In genomic region chr19:37855098-37855497, GRCh38 we compare ENCODE assay signal across 11 cellular contexts. TPM values are rescaled to one million over a fixed set of nuclear protein-coding genes. Genes with fewer than 3 reads are reported as not detected.
DNase-seq lines count a peak whose midpoint lies in the region; ATAC-seq, FAIRE-seq and TF ChIP-seq lines count a peak whose summit lies in the region.
"Had no signal": no experiment of that assay in that cellular context is flagged by ENCODE, and none has a peak within 500 bp of the region (broad histone marks: within the 10 kb centered on the region; RNA-seq: fewer than 3 reads in every experiment).

No MANE protein-coding gene starts in this region.

- no peak for TF ChIP-seq RAD21 in K562 (CRISPR knock-in tag; conservative IDR thresholded peaks at IDR 0.05 in 1 of 2, IDR thresholded peaks at IDR 0.05 in 1 of 2)

- no peak overlapping the region for H3K9ac ChIP-seq in K562 (ENCODE audit: insufficient read depth in 1 of 2, low read depth in 2 of 2, low read length in 2 of 2)

- no peak overlapping the region for H3K4me2 ChIP-seq in K562 (ENCODE audit: insufficient read depth, low read length)

- H2AFZ ChIP-seq in K562 (ENCODE audit: low read depth, low read length): no peak overlapping the region

- TF ChIP-seq POLR2A in K562 (conservative IDR thresholded peaks at IDR 0.05): no peak
- TF ChIP-seq POLR2A in thyroid gland (IDR thresholded peaks at IDR 0.05): peak in 1 of 2 donors; percentile 73

- H3K4me3 Mint-ChIP-seq in HFFc6: no peak overlapping the region
- H3K4me3 Mint-ChIP-seq in stimulated activated effector memory CD8-positive, alpha-beta T cell treated with anti-CD3 and anti-CD28 coated beads, Interleukin-12 subunit alpha, Interleukin-12 subunit beta, amount 100 ng/mL, for 72 hours: no peak overlapping the region
- H3K4me3 Mint-ChIP-seq: CD4-positive, CD25-positive, alpha-beta regulatory T cell; central memory CD8-positive, alpha-beta T cell had no signal

- H3K36me3 Mint-ChIP-seq in HFFc6 (ENCODE audit: low read depth): no peaks in the 10 kb centered on the region
- H3K36me3 Mint-ChIP-seq in stimulated activated effector memory CD8-positive, alpha-beta T cell treated with anti-CD3 and anti-CD28 coated beads, Interleukin-12 subunit alpha, Interleukin-12 subunit beta, amount 100 ng/mL, for 72 hours: no peaks in the 10 kb centered on the region
- H3K36me3 Mint-ChIP-seq: CD4-positive, CD25-positive, alpha-beta regulatory T cell had no signal

- CTCF ChIA-PET in K562 (lab: Yijun Ruan, JAX; ENCODE audit: low intra/inter-chr PET ratio): no interaction called here

- no peak for TF ChIP-seq CTCF in K562 (IDR thresholded peaks at IDR 0.05 in 2 of 3, conservative IDR thresholded peaks at IDR 0.05 in 1 of 3; ENCODE audit: insufficient read depth in 2 of 3, low read depth in 1 of 3, low read length in 3 of 3)
- TF ChIP-seq CTCF in thyroid gland (IDR thresholded peaks at IDR 0.05): peak in 4 of 6 experiments; percentile 16 to 44 (median 30)
- TF ChIP-seq CTCF in HFFc6 (IDR thresholded peaks at IDR 0.05): no peak

- no peak overlapping the region for H3K27ac Mint-ChIP-seq in HFFc6
- no peak overlapping the region for H3K27ac Mint-ChIP-seq in stimulated activated effector memory CD8-positive, alpha-beta T cell treated with anti-CD3 and anti-CD28 coated beads, Interleukin-12 subunit alpha, Interleukin-12 subunit beta, amount 100 ng/mL, for 72 hours
- H3K27ac Mint-ChIP-seq: CD4-positive, CD25-positive, alpha-beta regulatory T cell had no signal

- no TSS peak for BruUV-seq in K562 (replicated peaks; lab: Mats Ljungman, UMichigan)

- 45% methylated on average over 30 of the region's 35 CpGs for WGBS in K562 (ENCODE audit: insufficient coverage, low coverage, missing lambda C conversion rate)
- 15 to 17% methylated on average over 10 to 15 of the region's 35 CpGs for WGBS in thyroid gland, 2 donors

- TF ChIP-seq EP300 in K562 (IDR thresholded peaks at IDR 0.05; ENCODE audit: low read length): no peak

- DNase-seq in activated effector memory CD4-positive, alpha-beta T cell treated with anti-CD3 and anti-CD28 coated beads, Interleukin-2, amount 50 U/mL, for 16 hours: peak; percentile 77
- DNase-seq in activated effector memory CD4-positive, alpha-beta T cell treated with Interleukin-2 at 50 U/mL for 16 hours: no peak
- DNase-seq in K562 (ENCODE audit: extremely low read depth in 1 of 4, low spot score in 3 of 4) (no peak), kidney tubule cell (ENCODE audit: low spot score) (peak; percentile 67), thyroid gland (peak; percentile 85 to 91), HFFc6 (no peak), NCI-H748 treated with DMSO at 0.1 percent for 48 hours (lab: John Stamatoyannopoulos, UW) (no peak)
- DNase-seq in stimulated activated effector memory CD8-positive, alpha-beta T cell treated with anti-CD3 and anti-CD28 coated beads, Interleukin-12 subunit alpha, Interleukin-12 subunit beta, amount 100 ng/mL, for 72 hours (ENCODE audit: low spot score in 2 of 2): no peak
- DNase-seq: stomach had no signal

- H3K27me3 Mint-ChIP-seq in HFFc6 (ENCODE audit: insufficient read depth): peaks cover 3% of the 10 kb centered on the region; the same call in 1 of the 2 replicates
- H3K27me3 Mint-ChIP-seq: CD4-positive, CD25-positive, alpha-beta regulatory T cell; central memory CD8-positive, alpha-beta T cell had no signal

- POLR2A ChIA-PET in K562 (lab: Yijun Ruan, JAX): no interaction called here

- in situ Hi-C loops in K562 (cut with MboI): no loop called here

- H3K4me3 ChIP-seq in K562 (no peak overlapping the region), thyroid gland (replicated peaks in 1 of 3) (no peak overlapping the region)
- H3K4me3 ChIP-seq: stomach had no signal

- ATAC-seq in K562: no peak
- no peak for ATAC-seq in stimulated activated effector memory CD8-positive, alpha-beta T cell treated with anti-CD3 and anti-CD28 coated beads, Interleukin-12 subunit alpha, Interleukin-12 subunit beta, amount 100 ng/mL, for 72 hours

- no peaks in the 10 kb centered on the region for H4K20me1 ChIP-seq in K562 (replicated peaks; ENCODE audit: control insufficient read depth, insufficient read depth, low read length)

- no peak overlapping the region for H3K27ac ChIP-seq in K562 (ENCODE audit: extremely low read depth, low read depth, low read length)
- no peak overlapping the region for H3K27ac ChIP-seq in thyroid gland
- H3K27ac ChIP-seq: stomach had no signal

- H3K9me1 ChIP-seq in K562 (ENCODE audit: control insufficient read depth, insufficient read depth, low read length): no peaks in the 10 kb centered on the region

- no peaks in the 10 kb centered on the region for H3K9me3 ChIP-seq in K562 (replicated peaks; ENCODE audit: control insufficient read depth, insufficient read depth, low read depth, low read length)
- H3K9me3 ChIP-seq in thyroid gland: no peaks in the 10 kb centered on the region

- H3K36me3 ChIP-seq in K562 (ENCODE audit: control insufficient read depth, insufficient read depth, low read length): no peaks in the 10 kb centered on the region
- no peaks in the 10 kb centered on the region for H3K36me3 ChIP-seq in thyroid gland
- H3K36me3 ChIP-seq: stomach had no signal

- FAIRE-seq in K562 (lab: Jason Lieb, UNC): no peak

- H3K9me3 Mint-ChIP-seq in HFFc6: peaks cover 10% of the 10 kb centered on the region; the same call in 1 of the 2 replicates
- no peaks in the 10 kb centered on the region for H3K9me3 Mint-ChIP-seq in stimulated activated effector memory CD8-positive, alpha-beta T cell treated with anti-CD3 and anti-CD28 coated beads, Interleukin-12 subunit alpha, Interleukin-12 subunit beta, amount 100 ng/mL, for 72 hours
- H3K9me3 Mint-ChIP-seq: central memory CD8-positive, alpha-beta T cell had no signal

- intact Hi-C loops in K562 (cut with micrococcal nuclease) (no loop called here), thyroid gland (cut with DNase I) (no loop called here)

- H3K27me3 ChIP-seq in K562 (ENCODE audit: control insufficient read depth in 2 of 2, insufficient read depth in 2 of 2, low read length in 2 of 2) (no peaks in the 10 kb centered on the region; a peak in 1 of 5 replicates), thyroid gland (no peaks in the 10 kb centered on the region)

- H3K4me1 Mint-ChIP-seq in HFFc6 (ENCODE audit: low read depth): no peaks in the 10 kb centered on the region
- H3K4me1 Mint-ChIP-seq in stimulated activated effector memory CD8-positive, alpha-beta T cell treated with anti-CD3 and anti-CD28 coated beads, Interleukin-12 subunit alpha, Interleukin-12 subunit beta, amount 100 ng/mL, for 72 hours: no peaks in the 10 kb centered on the region
- H3K4me1 Mint-ChIP-seq: CD4-positive, CD25-positive, alpha-beta regulatory T cell; central memory CD8-positive, alpha-beta T cell had no signal

- no peaks in the 10 kb centered on the region; a peak in 1 of 5 replicates for H3K4me1 ChIP-seq in K562 (replicated peaks in 1 of 2; ENCODE audit: control insufficient read depth in 2 of 2, insufficient read depth in 2 of 2, low read length in 2 of 2)
- H3K4me1 ChIP-seq in thyroid gland: peaks cover 4 to 17% of the 10 kb centered on the region in 2 donors

- no peaks in the 10 kb centered on the region for H3K79me2 ChIP-seq in K562 (ENCODE audit: control insufficient read depth, insufficient read depth, low read length)

TF ChIP-seq in K562, 482 proteins besides CTCF, POLR2A, EP300 and RAD21 (continues in another document):
- no peak for TF ChIP-seq ZNF445 (CRISPR knock-in tag; IDR thresholded peaks at IDR 0.05; ENCODE audit: low read depth)

RNA-seq across cellular contexts. Expression of gene WDR87, which starts 51.3 kb away (rescaled TPM):
- total RNA-seq in K562 (2011; cell fraction: chromatin; rRNA removed; ENCODE audit: low replicate concordance): not detected in 2 replicates
- not detected in 2 replicates for total RNA-seq in K562 (2011; cell fraction: nucleolus; rRNA removed)
- total RNA-seq in K562 (2011; cell fraction: nucleoplasm; rRNA removed): not detected in 2 replicates
- not detected in 2 replicates for total RNA-seq in K562 (2014; rRNA removed)
- not detected in 2 replicates for total RNA-seq in K562 (2014; rRNA removed; fragmentation: Illumina TruSeq; extraction: Trizol)
- not detected in 2 replicates for total RNA-seq in K562 (2015; rRNA removed; fragmentation: Illumina TruSeq; extraction: Trizol)
- total RNA-seq in K562 (2021): not detected in 2 replicates
- not detected in 2 replicates for polyA plus RNA-seq in K562 (2011; rRNA removed)
- not detected in 2 replicates for polyA plus RNA-seq in K562 (2011; cell fraction: cytosol; rRNA removed)
- not detected in 2 replicates for polyA plus RNA-seq in K562 (2011; cell fraction: nucleus; rRNA removed)
- not detected in 2 replicates for polyA plus RNA-seq in K562 (2012)
- not detected in 2 replicates for polyA plus RNA-seq in K562 (2014; fragmentation: Illumina TruSeq; extraction: Trizol)
- polyA plus RNA-seq in K562 (2014; fragmentation: Nextera tagmentation; extraction: Ambion mirVana): not detected
- not detected in 2 replicates for polyA plus RNA-seq in K562 (2014; rRNA removed)
- not detected in 2 replicates for polyA minus RNA-seq in K562 (2011; rRNA and poly(A)+ RNA removed)
- polyA minus RNA-seq in K562 (2011; cell fraction: cytosol; rRNA and poly(A)+ RNA removed): not detected in 2 replicates
- polyA minus RNA-seq in K562 (2011; cell fraction: nucleus; rRNA and poly(A)+ RNA removed): not detected in 2 replicates
- under 1 TPM in 1 of 4 donors, not detected in 3; under 0.01 TPM for total RNA-seq in thyroid gland
- total RNA-seq in HFFc6 (2021; fragmentation: NEBNext Ultra II Directional; extraction: Animal tissue kit (Norgen Biotek cat#: 25700)): not detected
- total RNA-seq: CD4-positive, CD25-positive, alpha-beta regulatory T cell had no signal
- polyA plus RNA-seq: CD4-positive, CD25-positive, alpha-beta regulatory T cell; stomach had no signal

RNA-seq across cellular contexts. Expression of gene SIPA1L3, which starts 51.9 kb away (rescaled TPM):
- 31.3 and 58.0 TPM in 2 replicates for total RNA-seq in K562 (2011; cell fraction: chromatin; rRNA removed; ENCODE audit: low replicate concordance)
- 17.1 and 18.8 TPM in 2 replicates for total RNA-seq in K562 (2011; cell fraction: nucleolus; rRNA removed)
- total RNA-seq in K562 (2011; cell fraction: nucleoplasm; rRNA removed): 26.0 and 31.7 TPM in 2 replicates
- 2.8 and 3.7 TPM in 2 replicates for total RNA-seq in K562 (2014; rRNA removed)
- total RNA-seq in K562 (2014; rRNA removed; fragmentation: Illumina TruSeq; extraction: Trizol): 4.0 and 4.6 TPM in 2 replicates
- 2.5 and 7.3 TPM in 2 replicates for total RNA-seq in K562 (2015; rRNA removed; fragmentation: Illumina TruSeq; extraction: Trizol)
- 6.1 and 8.3 TPM in 2 replicates for total RNA-seq in K562 (2021)
- 1.8 and 2.2 TPM in 2 replicates for polyA plus RNA-seq in K562 (2011; rRNA removed)
- polyA plus RNA-seq in K562 (2011; cell fraction: cytosol; rRNA removed): 1.1 and 1.9 TPM in 2 replicates
- 6.2 and 8.2 TPM in 2 replicates for polyA plus RNA-seq in K562 (2011; cell fraction: nucleus; rRNA removed)
- 2.1 and 2.6 TPM in 2 replicates for polyA plus RNA-seq in K562 (2012)
- polyA plus RNA-seq in K562 (2014; fragmentation: Illumina TruSeq; extraction: Trizol): 1.4 and 2.2 TPM in 2 replicates
- under 1 TPM; 0.01 to 0.15 TPM for polyA plus RNA-seq in K562 (2014; fragmentation: Nextera tagmentation; extraction: Ambion mirVana)
- polyA plus RNA-seq in K562 (2014; rRNA removed): 2.7 and 2.9 TPM in 2 replicates
- polyA minus RNA-seq in K562 (2011; rRNA and poly(A)+ RNA removed): 7.0 and 25.8 TPM in 2 replicates
- 4.3 and 8.8 TPM in 2 replicates for polyA minus RNA-seq in K562 (2011; cell fraction: cytosol; rRNA and poly(A)+ RNA removed)
- 6.1 and 12.0 TPM in 2 replicates for polyA minus RNA-seq in K562 (2011; cell fraction: nucleus; rRNA and poly(A)+ RNA removed)
- total RNA-seq in thyroid gland: 100 to 1,000 TPM in 3 of 4 donors, 10 to 100 TPM in 1; 39.4 to 130 (median 116) TPM
- 10 to 100 TPM; 34.0 to 46.7 (median 41.8) TPM for total RNA-seq in HFFc6 (2021; fragmentation: NEBNext Ultra II Directional; extraction: Animal tissue kit (Norgen Biotek cat#: 25700))

Comparison
In these comparisons a context has a peak if more than half of its experiments do, and no peak if none do; other contexts are left out.
1. DNase-seq: peak in activated effector memory CD4-positive, alpha-beta T cell treated with anti-CD3 and anti-CD28 coated beads, Interleukin-2, amount 50 U/mL, for 16 hours (single experiment), kidney tubule cell (single experiment) and thyroid gland (2 of 2); none in activated effector memory CD4-positive, alpha-beta T cell treated with Interleukin-2 at 50 U/mL for 16 hours (single experiment), K562 (0 of 4), HFFc6 (single experiment), stimulated activated effector memory CD8-positive, alpha-beta T cell treated with anti-CD3 and anti-CD28 coated beads, Interleukin-12 subunit alpha, Interleukin-12 subunit beta, amount 100 ng/mL, for 72 hours (0 of 2) and NCI-H748 treated with DMSO at 0.1 percent for 48 hours (single experiment).
2. CTCF ChIP-seq: peak in thyroid gland (4 of 6); none in K562 (0 of 3) and HFFc6 (single experiment).